ENCODE assay signal across 25 cellular contexts in genomic region chr10:63665765-63666164, GRCh38.
A peak's percentile ranks its signal among the peaks of the same experiment; 100 is the strongest.
DNase-seq lines count a peak whose midpoint lies in the region; ATAC-seq and TF ChIP-seq lines count a peak whose summit lies in the region.
"Had no signal": no experiment of that assay in that cellular context is flagged by ENCODE, and none has a peak within 500 bp of the region (broad histone marks: within the 10 kb centered on the region; RNA-seq: fewer than 3 reads in every experiment).

No MANE protein-coding gene starts in this region.

- in situ Hi-C loops in ACHN (cut with HindIII; ENCODE audit: low pct_ligation_motif_present, low pct_unique_long_range_greater_than_20kb, low sequenced_read_pairs): no loop called here

- H2AFZ ChIP-seq in trophoblast cell (ENCODE audit: insufficient read depth, low read length, poor library complexity): no peak overlapping the region

- H3K27ac ChIP-seq in VCaP (peak overlapping the region; percentile 92), trophoblast cell (ENCODE audit: low read depth, low read length) (no peak overlapping the region), endodermal cell (ENCODE audit: low read depth, low read length) (no peak overlapping the region), adrenal gland (peak overlapping the region in 1 of 5 donors; percentile 36)
- H3K27ac ChIP-seq: epithelial cell of prostate, KMS-11 had no signal

- H3K9me3 ChIP-seq in Caco-2 (no peaks in the 10 kb centered on the region), trophoblast cell (ENCODE audit: insufficient read depth, low read depth, low read length) (no peaks in the 10 kb centered on the region), endodermal cell (ENCODE audit: control insufficient read depth, low read length) (no peaks in the 10 kb centered on the region), adrenal gland (replicated peaks in 1 of 3) (no peaks in the 10 kb centered on the region)
- H3K9me3 ChIP-seq: tibial nerve had no signal

- H3K27me3 Mint-ChIP-seq in Caco-2 (ENCODE audit: insufficient read depth, unreplicated experiment): no peaks in the 10 kb centered on the region
- no peaks in the 10 kb centered on the region for H3K27me3 Mint-ChIP-seq in endodermal cell (ENCODE audit: insufficient read depth)
- no peaks in the 10 kb centered on the region for H3K27me3 Mint-ChIP-seq in stimulated activated naive CD8-positive, alpha-beta T cell treated with anti-CD3 and anti-CD28 coated beads, Interleukin-15, amount 100 ng/mL, for 72 hours
- H3K27me3 Mint-ChIP-seq: central memory CD8-positive, alpha-beta T cell had no signal

- TF ChIP-seq CTCF in Caco-2 (IDR thresholded peaks at IDR 0.05; ENCODE audit: insufficient read depth in 1 of 2, low read depth in 1 of 2, low read length in 1 of 2, severe bottlenecking in 1 of 2, unreplicated experiment in 1 of 2) (no peak), VCaP (conservative IDR thresholded peaks at IDR 0.05) (no peak), fibroblast of the aortic adventitia (IDR thresholded peaks at IDR 0.05; ENCODE audit: insufficient read depth, low read length) (no peak), endodermal cell (conservative IDR thresholded peaks at IDR 0.05) (no peak), adrenal gland (IDR thresholded peaks at IDR 0.05) (no peak)

- H3K36me3 ChIP-seq in Caco-2 (ENCODE audit: control insufficient read depth, insufficient read depth, low read length) (no peaks in the 10 kb centered on the region), trophoblast cell (ENCODE audit: control insufficient read depth in 1 of 2, insufficient read depth in 2 of 2, low read length in 2 of 2) (no peaks in the 10 kb centered on the region), endodermal cell (ENCODE audit: control insufficient read depth, insufficient read depth, low read length) (no peaks in the 10 kb centered on the region), adrenal gland (replicated peaks in 1 of 2) (no peaks in the 10 kb centered on the region)
- H3K36me3 ChIP-seq: tibial nerve had no signal

- H2AK5ac ChIP-seq in trophoblast cell (ENCODE audit: low read length): no peak overlapping the region

- DNase-seq in Caco-2 (peak in 1 of 2 experiments; percentile 17), fibroblast of the aortic adventitia (ENCODE audit: low read depth) (peak; percentile 22), trophoblast cell (peak; percentile 76 to 93), ACHN (no peak), endodermal cell (no peak), adrenal gland (no peak)
- DNase-seq in stimulated activated naive CD8-positive, alpha-beta T cell treated with anti-CD3 and anti-CD28 coated beads, Interleukin-15, amount 100 ng/mL, for 72 hours: no peak
- DNase-seq: activated CD4-positive, alpha-beta T cell treated with anti-CD3 and anti-CD28 coated beads for 4 hours; activated naive CD4-positive, alpha-beta T cell treated with Interleukin-2 at 50 U/mL for 16 hours; activated T-cell treated with anti-CD3 and anti-CD28 coated beads, Interleukin-2, amount 50 U/mL, for 4 hours; aorta; HCEC 1CT; kidney glomerular epithelial cell; mammary epithelial cell; NCI-H1694 treated with DMSO at 0.1 percent for 48 hours; occipital lobe; retina; stimulated activated CD4-positive, alpha-beta T cell treated with anti-CD3 and anti-CD28 coated beads, Interleukin-4, amount 100 ng/mL, for 4 hours had no signal

- no peak overlapping the region for H3K4ac ChIP-seq in trophoblast cell (ENCODE audit: low read depth, low read length)

- BruUV-seq in Caco-2 (replicated peaks; lab: Mats Ljungman, UMichigan): no TSS peak

- H2BK12ac ChIP-seq in trophoblast cell (ENCODE audit: low read length): no peak overlapping the region

- no peak overlapping the region for H3K14ac ChIP-seq in trophoblast cell (ENCODE audit: low read length)

- H3K4me1 Mint-ChIP-seq in Caco-2 (ENCODE audit: low read depth, unreplicated experiment) (peaks cover 15% of the 10 kb centered on the region), endodermal cell (peaks cover 7% of the 10 kb centered on the region)
- H3K4me1 Mint-ChIP-seq in stimulated activated naive CD8-positive, alpha-beta T cell treated with anti-CD3 and anti-CD28 coated beads, Interleukin-15, amount 100 ng/mL, for 72 hours: no peaks in the 10 kb centered on the region
- H3K4me1 Mint-ChIP-seq: central memory CD8-positive, alpha-beta T cell had no signal

- H4K12ac ChIP-seq in trophoblast cell (ENCODE audit: low read depth, low read length): no peak overlapping the region

- no peaks in the 10 kb centered on the region for H3K79me2 ChIP-seq in trophoblast cell (ENCODE audit: control insufficient read depth, insufficient read depth, low read length, poor library complexity)

- H3K27ac Mint-ChIP-seq in Caco-2 (ENCODE audit: unreplicated experiment) (peak overlapping the region; percentile 89), endodermal cell (no peak overlapping the region)
- no peak overlapping the region for H3K27ac Mint-ChIP-seq in stimulated activated naive CD8-positive, alpha-beta T cell treated with anti-CD3 and anti-CD28 coated beads, Interleukin-15, amount 100 ng/mL, for 72 hours
- H3K27ac Mint-ChIP-seq: stimulated activated naive CD8-positive, alpha-beta T cell treated with anti-CD3 and anti-CD28 coated beads, Interleukin-15, Interleukin-2, amounts not matched to agents 100 ng/mL and 50 ng/mL, for 24 hours had no signal

- H3K23ac ChIP-seq in trophoblast cell (ENCODE audit: low read length): no peak overlapping the region

- no CpG with 5 or more reads among the region's 4 CpGs for WGBS in trophoblast cell (ENCODE audit: extremely low coverage, insufficient coverage, insufficient read length)
- WGBS in endodermal cell (ENCODE audit: insufficient coverage in 1 of 2, insufficient read length in 1 of 2), 2 experiments: 93 to 96% methylated on average over 2 to 4 of the region's 4 CpGs
- WGBS in adrenal gland, 4 donors: 54 to 78% (median 71%) methylated on average over 4 of the region's 4 CpGs

- H2BK120ac ChIP-seq in trophoblast cell (ENCODE audit: insufficient read depth, low read length, poor library complexity): no peak overlapping the region

- POLR2A ChIA-PET in Caco-2 (lab: Charles Lee): interaction anchor here (1.6 kb wide), 1 partner anchor 35 kb away, joined by 18 read pairs; no protein-coding TSS in a partner anchor

- H3K27me3 ChIP-seq in Caco-2 (replicated peaks; ENCODE audit: control insufficient read depth, insufficient read depth, low read length): no peaks in the 10 kb centered on the region
- no peaks in the 10 kb centered on the region for H3K27me3 ChIP-seq in trophoblast cell (ENCODE audit: insufficient read depth, low read length)
- H3K27me3 ChIP-seq in endodermal cell (ENCODE audit: control insufficient read depth, insufficient read depth, low read length, poor library complexity, severe bottlenecking): no peaks in the 10 kb centered on the region
- no peaks in the 10 kb centered on the region for H3K27me3 ChIP-seq in adrenal gland
- H3K27me3 ChIP-seq: tibial nerve had no signal

- H3K9ac ChIP-seq in trophoblast cell (ENCODE audit: low read length) (no peak overlapping the region), endodermal cell (ENCODE audit: extremely low read depth, low read length, poor library complexity, severe bottlenecking) (no peak overlapping the region)
- H3K9ac ChIP-seq: KMS-11 had no signal

- H3K36me3 Mint-ChIP-seq in Caco-2 (ENCODE audit: insufficient read depth, unreplicated experiment) (peaks cover 6% of the 10 kb centered on the region), endodermal cell (ENCODE audit: low read depth) (no peaks in the 10 kb centered on the region)

- intact Hi-C loops in Caco-2 (cut with micrococcal nuclease; ENCODE audit: unreplicated experiment) (loop anchor here (1.0 to 2.0 kb wide), 2 partner anchors 35 to 47 kb away; no protein-coding TSS in a partner anchor), adrenal gland (cut with DNase I) (no loop called here)

- H3K4me2 ChIP-seq in trophoblast cell (ENCODE audit: low read length): no peak overlapping the region
- H3K4me2 ChIP-seq: KMS-11 had no signal

- peaks cover 10% of the 10 kb centered on the region for H3K9me3 Mint-ChIP-seq in Caco-2 (ENCODE audit: unreplicated experiment)
- H3K9me3 Mint-ChIP-seq in endodermal cell: peaks cover 2% of the 10 kb centered on the region
- no peaks in the 10 kb centered on the region for H3K9me3 Mint-ChIP-seq in stimulated activated naive CD8-positive, alpha-beta T cell treated with anti-CD3 and anti-CD28 coated beads, Interleukin-15, amount 100 ng/mL, for 72 hours
- H3K9me3 Mint-ChIP-seq: activated T-cell treated with anti-CD3 and anti-CD28 coated beads, Interleukin-2, amount 50 U/mL, for 4 hours; central memory CD8-positive, alpha-beta T cell; stimulated activated naive CD8-positive, alpha-beta T cell treated with anti-CD3 and anti-CD28 coated beads, Interleukin-15, Interleukin-2, amounts not matched to agents 100 ng/mL and 50 ng/mL, for 24 hours had no signal

- H3K18ac ChIP-seq in trophoblast cell (ENCODE audit: low read length): no peak overlapping the region

- H4K91ac ChIP-seq in trophoblast cell (ENCODE audit: low read depth, low read length): no peak overlapping the region

- H3K4me3 Mint-ChIP-seq in Caco-2 (ENCODE audit: unreplicated experiment) (peak overlapping the region; percentile 87), endodermal cell (no peak overlapping the region)
- H3K4me3 Mint-ChIP-seq in stimulated activated naive CD8-positive, alpha-beta T cell treated with anti-CD3 and anti-CD28 coated beads, Interleukin-15, amount 100 ng/mL, for 72 hours: no peak overlapping the region
- H3K4me3 Mint-ChIP-seq: activated T-cell treated with anti-CD3 and anti-CD28 coated beads, Interleukin-2, amount 50 U/mL, for 4 hours; central memory CD8-positive, alpha-beta T cell; stimulated activated naive CD8-positive, alpha-beta T cell treated with anti-CD3 and anti-CD28 coated beads, Interleukin-15, Interleukin-2, amounts not matched to agents 100 ng/mL and 50 ng/mL, for 24 hours had no signal

- no peak for TF ChIP-seq POLR2A in adrenal gland (IDR thresholded peaks at IDR 0.05)

- ATAC-seq in stimulated activated naive CD8-positive, alpha-beta T cell treated with anti-CD3 and anti-CD28 coated beads, Interleukin-15, amount 100 ng/mL, for 72 hours: no peak
- ATAC-seq: activated T-cell treated with anti-CD3 and anti-CD28 coated beads, Interleukin-2, amount 50 U/mL, for 4 hours; Right ventricle myocardium inferior had no signal

- no peak overlapping the region for H2BK5ac ChIP-seq in trophoblast cell (ENCODE audit: low read depth, low read length, poor library complexity)

- H3K79me1 ChIP-seq in trophoblast cell (ENCODE audit: low read length): peaks cover 2% of the 10 kb centered on the region

- no peak overlapping the region for H4K8ac ChIP-seq in trophoblast cell (ENCODE audit: low read depth, low read length)

- H3K4me3 ChIP-seq in Caco-2 (ENCODE audit: low read depth, low read length) (no peak overlapping the region), fibroblast of the aortic adventitia (ENCODE audit: low read depth, low read length) (no peak overlapping the region), trophoblast cell (ENCODE audit: low read depth, low read length) (no peak overlapping the region), endodermal cell (ENCODE audit: low read length) (no peak overlapping the region), adrenal gland (no peak overlapping the region)
- H3K4me3 ChIP-seq: tibial nerve had no signal

- CTCF ChIA-PET in Caco-2 (lab: Charles Lee): interaction anchor here (1.6 kb wide), 1 partner anchor 54 kb away, joined by 9 read pairs; no protein-coding TSS in a partner anchor

- H3K4me1 ChIP-seq in Caco-2 (peaks cover 11% of the 10 kb centered on the region), trophoblast cell (ENCODE audit: control insufficient read depth in 1 of 2, insufficient read depth in 2 of 2, low read length in 2 of 2) (peaks cover 0 to 3% of the 10 kb centered on the region in 2 experiments), endodermal cell (ENCODE audit: control insufficient read depth, insufficient read depth, low read length) (no peaks in the 10 kb centered on the region), adrenal gland (replicated peaks in 1 of 2) (peaks cover 15 to 25% of the 10 kb centered on the region in 2 donors)

Comparison
In these comparisons a context has a peak if more than half of its experiments do, and no peak if none do; other contexts are left out.
1. DNase-seq: peak in fibroblast of the aortic adventitia (single experiment) and trophoblast cell (2 of 2); none in ACHN (single experiment), endodermal cell (single experiment), adrenal gland (0 of 7) and stimulated activated naive CD8-positive, alpha-beta T cell treated with anti-CD3 and anti-CD28 coated beads, Interleukin-15, amount 100 ng/mL, for 72 hours (0 of 2).